ENCODE assay signal across 1 cellular context in the genomic region with DNA sequence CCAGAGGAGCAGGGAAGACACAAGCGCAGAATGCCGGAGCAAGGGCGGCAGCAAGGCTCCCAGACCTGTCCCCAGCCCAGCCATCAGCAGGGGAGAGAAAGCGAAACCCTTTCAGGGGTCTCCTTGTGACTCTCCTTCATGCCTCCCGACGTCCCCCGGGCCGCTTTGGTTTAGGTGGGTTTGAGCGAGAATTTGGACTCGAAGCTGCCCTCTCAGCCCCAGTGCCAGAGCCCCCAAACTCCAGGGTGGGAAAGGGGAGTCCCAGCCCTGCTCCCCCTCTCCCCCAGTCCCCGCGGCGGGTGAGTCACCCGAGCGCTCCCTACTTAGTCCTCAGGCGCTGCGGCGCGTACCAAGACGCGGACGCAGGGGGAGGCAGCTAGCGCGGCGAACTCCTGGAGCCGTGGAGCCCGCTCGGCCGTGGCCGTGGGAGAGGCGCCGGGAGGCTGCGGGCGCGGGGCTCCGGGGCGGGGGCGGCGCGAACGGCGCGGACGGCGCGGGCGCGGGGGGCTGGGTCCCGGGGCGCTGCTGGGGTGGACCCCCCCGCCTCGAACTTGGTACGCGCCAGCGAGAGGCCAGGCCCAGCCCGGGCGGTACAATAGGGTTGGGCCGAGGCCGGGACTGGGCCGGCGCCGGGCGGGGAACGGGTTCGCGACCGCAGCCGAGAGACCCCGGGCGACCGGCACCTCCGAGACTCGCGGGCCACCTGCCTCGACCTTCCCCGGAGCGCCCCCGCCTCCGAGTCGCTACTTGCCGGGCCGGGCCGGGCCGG.
TF ChIP-seq lines count a peak whose summit lies in the region.

A gene (plus strand): TSS at position 601 of the 769 bp plus-strand sequence. CDS start 258 bp downstream, outside the sequence.

TF ChIP-seq in HepG2, 621 proteins besides CTCF, POLR2A, EP300 and RAD21 (continued from another document and continues in another):
- TF ChIP-seq, protein P1, sequence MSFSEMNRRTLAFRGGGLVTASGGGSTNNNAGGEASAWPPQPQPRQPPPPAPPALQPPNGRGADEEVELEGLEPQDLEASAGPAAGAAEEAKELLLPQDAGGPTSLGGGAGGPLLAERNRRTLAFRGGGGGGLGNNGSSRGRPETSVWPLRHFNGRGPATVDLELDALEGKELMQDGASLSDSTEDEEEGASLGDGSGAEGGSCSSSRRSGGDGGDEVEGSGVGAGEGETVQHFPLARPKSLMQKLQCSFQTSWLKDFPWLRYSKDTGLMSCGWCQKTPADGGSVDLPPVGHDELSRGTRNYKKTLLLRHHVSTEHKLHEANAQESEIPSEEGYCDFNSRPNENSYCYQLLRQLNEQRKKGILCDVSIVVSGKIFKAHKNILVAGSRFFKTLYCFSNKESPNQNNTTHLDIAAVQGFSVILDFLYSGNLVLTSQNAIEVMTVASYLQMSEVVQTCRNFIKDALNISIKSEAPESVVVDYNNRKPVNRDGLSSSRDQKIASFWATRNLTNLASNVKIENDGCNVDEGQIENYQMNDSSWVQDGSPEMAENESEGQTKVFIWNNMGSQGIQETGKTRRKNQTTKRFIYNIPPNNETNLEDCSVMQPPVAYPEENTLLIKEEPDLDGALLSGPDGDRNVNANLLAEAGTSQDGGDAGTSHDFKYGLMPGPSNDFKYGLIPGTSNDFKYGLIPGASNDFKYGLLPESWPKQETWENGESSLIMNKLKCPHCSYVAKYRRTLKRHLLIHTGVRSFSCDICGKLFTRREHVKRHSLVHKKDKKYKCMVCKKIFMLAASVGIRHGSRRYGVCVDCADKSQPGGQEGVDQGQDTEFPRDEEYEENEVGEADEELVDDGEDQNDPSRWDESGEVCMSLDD (CRISPR knock-in tag; IDR thresholded peaks at IDR 0.05; ENCODE audit: borderline replicate concordance) = peak; percentile 92; the same call in 1 of the 2 replicates
- TF ChIP-seq, protein P2, sequence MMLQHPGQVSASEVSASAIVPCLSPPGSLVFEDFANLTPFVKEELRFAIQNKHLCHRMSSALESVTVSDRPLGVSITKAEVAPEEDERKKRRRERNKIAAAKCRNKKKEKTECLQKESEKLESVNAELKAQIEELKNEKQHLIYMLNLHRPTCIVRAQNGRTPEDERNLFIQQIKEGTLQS (CRISPR knock-in tag; IDR thresholded peaks at IDR 0.05) = peak; percentile 84
- 0 out of 2 replicates have a peak, but pooled peaks have one; percentile 10 for TF ChIP-seq MAZ (IDR thresholded peaks at IDR 0.05; ENCODE audit: borderline replicate concordance, low read depth, low read length)
- peak; percentile 52 for TF ChIP-seq MAZ (CRISPR knock-in tag; IDR thresholded peaks at IDR 0.05; ENCODE audit: low read depth)
- TF ChIP-seq ZNF329 (CRISPR knock-in tag; IDR thresholded peaks at IDR 0.05; ENCODE audit: low read depth) = no peak
- peak; percentile 1 for TF ChIP-seq AGO1 (IDR thresholded peaks at IDR 0.05; ENCODE audit: low read depth, low read length, poor library complexity, severe bottlenecking)
- TF ChIP-seq FOSL2 (CRISPR knock-in tag; IDR thresholded peaks at IDR 0.05) = peak; percentile 96
- TF ChIP-seq GFI1 (CRISPR knock-in tag; IDR thresholded peaks at IDR 0.05; ENCODE audit: borderline replicate concordance) = 0 out of 2 replicates have a peak, but pooled peaks have one; percentile 20
- 0 out of 2 replicates have a peak, but pooled peaks have one; percentile 1 for TF ChIP-seq ZNF747 (CRISPR knock-in tag; IDR thresholded peaks at IDR 0.05; ENCODE audit: borderline replicate concordance)
- TF ChIP-seq HNRNPH1 (optimal IDR thresholded peaks at IDR 0.05; ENCODE audit: low read depth, low read length) = peak; percentile 92
- peak; percentile 52 for TF ChIP-seq ZFX (CRISPR knock-in tag; IDR thresholded peaks at IDR 0.05; ENCODE audit: low read depth)
- TF ChIP-seq TAF1 (CRISPR knock-in tag; IDR thresholded peaks at IDR 0.05) = peak; percentile 34; the same call in 1 of the 2 replicates
- TF ChIP-seq IKZF4 (CRISPR knock-in tag; IDR thresholded peaks at IDR 0.05; ENCODE audit: borderline replicate concordance, low read depth, not compliant biosample characterization) = no peak
- TF ChIP-seq, protein P3, sequence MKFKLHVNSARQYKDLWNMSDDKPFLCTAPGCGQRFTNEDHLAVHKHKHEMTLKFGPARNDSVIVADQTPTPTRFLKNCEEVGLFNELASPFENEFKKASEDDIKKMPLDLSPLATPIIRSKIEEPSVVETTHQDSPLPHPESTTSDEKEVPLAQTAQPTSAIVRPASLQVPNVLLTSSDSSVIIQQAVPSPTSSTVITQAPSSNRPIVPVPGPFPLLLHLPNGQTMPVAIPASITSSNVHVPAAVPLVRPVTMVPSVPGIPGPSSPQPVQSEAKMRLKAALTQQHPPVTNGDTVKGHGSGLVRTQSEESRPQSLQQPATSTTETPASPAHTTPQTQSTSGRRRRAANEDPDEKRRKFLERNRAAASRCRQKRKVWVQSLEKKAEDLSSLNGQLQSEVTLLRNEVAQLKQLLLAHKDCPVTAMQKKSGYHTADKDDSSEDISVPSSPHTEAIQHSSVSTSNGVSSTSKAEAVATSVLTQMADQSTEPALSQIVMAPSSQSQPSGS (CRISPR knock-in tag; IDR thresholded peaks at IDR 0.05) = 0 out of 2 replicates have a peak, but pooled peaks have one; percentile 24
- TF ChIP-seq PLRG1 (conservative IDR thresholded peaks at IDR 0.05) = no peak
- TF ChIP-seq, protein P4, sequence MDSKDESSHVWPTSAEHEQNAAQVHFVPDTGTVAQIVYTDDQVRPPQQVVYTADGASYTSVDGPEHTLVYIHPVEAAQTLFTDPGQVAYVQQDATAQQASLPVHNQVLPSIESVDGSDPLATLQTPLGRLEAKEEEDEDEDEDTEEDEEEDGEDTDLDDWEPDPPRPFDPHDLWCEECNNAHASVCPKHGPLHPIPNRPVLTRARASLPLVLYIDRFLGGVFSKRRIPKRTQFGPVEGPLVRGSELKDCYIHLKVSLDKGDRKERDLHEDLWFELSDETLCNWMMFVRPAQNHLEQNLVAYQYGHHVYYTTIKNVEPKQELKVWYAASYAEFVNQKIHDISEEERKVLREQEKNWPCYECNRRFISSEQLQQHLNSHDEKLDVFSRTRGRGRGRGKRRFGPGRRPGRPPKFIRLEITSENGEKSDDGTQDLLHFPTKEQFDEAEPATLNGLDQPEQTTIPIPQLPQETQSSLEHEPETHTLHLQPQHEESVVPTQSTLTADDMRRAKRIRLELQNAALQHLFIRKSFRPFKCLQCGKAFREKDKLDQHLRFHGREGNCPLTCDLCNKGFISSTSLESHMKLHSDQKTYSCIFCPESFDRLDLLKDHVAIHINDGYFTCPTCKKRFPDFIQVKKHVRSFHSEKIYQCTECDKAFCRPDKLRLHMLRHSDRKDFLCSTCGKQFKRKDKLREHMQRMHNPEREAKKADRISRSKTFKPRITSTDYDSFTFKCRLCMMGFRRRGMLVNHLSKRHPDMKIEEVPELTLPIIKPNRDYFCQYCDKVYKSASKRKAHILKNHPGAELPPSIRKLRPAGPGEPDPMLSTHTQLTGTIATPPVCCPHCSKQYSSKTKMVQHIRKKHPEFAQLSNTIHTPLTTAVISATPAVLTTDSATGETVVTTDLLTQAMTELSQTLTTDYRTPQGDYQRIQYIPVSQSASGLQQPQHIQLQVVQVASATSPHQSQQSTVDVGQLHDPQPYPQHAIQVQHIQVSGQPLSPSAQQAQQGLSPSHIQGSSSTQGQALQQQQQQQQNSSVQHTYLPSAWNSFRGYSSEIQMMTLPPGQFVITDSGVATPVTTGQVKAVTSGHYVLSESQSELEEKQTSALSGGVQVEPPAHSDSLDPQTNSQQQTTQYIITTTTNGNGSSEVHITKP (CRISPR knock-in tag; IDR thresholded peaks at IDR 0.05; ENCODE audit: low read depth) = peak; percentile 98
- TF ChIP-seq, protein P5, sequence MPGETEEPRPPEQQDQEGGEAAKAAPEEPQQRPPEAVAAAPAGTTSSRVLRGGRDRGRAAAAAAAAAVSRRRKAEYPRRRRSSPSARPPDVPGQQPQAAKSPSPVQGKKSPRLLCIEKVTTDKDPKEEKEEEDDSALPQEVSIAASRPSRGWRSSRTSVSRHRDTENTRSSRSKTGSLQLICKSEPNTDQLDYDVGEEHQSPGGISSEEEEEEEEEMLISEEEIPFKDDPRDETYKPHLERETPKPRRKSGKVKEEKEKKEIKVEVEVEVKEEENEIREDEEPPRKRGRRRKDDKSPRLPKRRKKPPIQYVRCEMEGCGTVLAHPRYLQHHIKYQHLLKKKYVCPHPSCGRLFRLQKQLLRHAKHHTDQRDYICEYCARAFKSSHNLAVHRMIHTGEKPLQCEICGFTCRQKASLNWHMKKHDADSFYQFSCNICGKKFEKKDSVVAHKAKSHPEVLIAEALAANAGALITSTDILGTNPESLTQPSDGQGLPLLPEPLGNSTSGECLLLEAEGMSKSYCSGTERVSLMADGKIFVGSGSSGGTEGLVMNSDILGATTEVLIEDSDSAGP (CRISPR knock-in tag; IDR thresholded peaks at IDR 0.05; ENCODE audit: borderline replicate concordance) = no peak; the same call in 1 of the 2 replicates
- TF ChIP-seq HDAC1 (CRISPR knock-in tag; IDR thresholded peaks at IDR 0.05) = peak; percentile 52; the same call in 1 of the 2 replicates
- TF ChIP-seq SRSF1 (optimal IDR thresholded peaks at IDR 0.05; ENCODE audit: low read depth, low read length) = peak; percentile 78
- 0 out of 2 replicates have a peak, but pooled peaks have one; percentile 11 for TF ChIP-seq ZNF160 (CRISPR knock-in tag; IDR thresholded peaks at IDR 0.05)
- TF ChIP-seq HNF4G (IDR thresholded peaks at IDR 0.05; ENCODE audit: borderline replicate concordance, low read depth, low read length) = no peak
- no peak for TF ChIP-seq HNF4G (CRISPR knock-in tag; IDR thresholded peaks at IDR 0.05; ENCODE audit: borderline replicate concordance, low read depth)
- peak; percentile 35; the same call in 1 of the 2 replicates for TF ChIP-seq ERF (CRISPR knock-in tag; IDR thresholded peaks at IDR 0.05)
- TF ChIP-seq SNAPC2 (CRISPR knock-in tag; IDR thresholded peaks at IDR 0.05) = 0 out of 2 replicates have a peak, but pooled peaks have one; percentile 62
- TF ChIP-seq, protein P6, sequence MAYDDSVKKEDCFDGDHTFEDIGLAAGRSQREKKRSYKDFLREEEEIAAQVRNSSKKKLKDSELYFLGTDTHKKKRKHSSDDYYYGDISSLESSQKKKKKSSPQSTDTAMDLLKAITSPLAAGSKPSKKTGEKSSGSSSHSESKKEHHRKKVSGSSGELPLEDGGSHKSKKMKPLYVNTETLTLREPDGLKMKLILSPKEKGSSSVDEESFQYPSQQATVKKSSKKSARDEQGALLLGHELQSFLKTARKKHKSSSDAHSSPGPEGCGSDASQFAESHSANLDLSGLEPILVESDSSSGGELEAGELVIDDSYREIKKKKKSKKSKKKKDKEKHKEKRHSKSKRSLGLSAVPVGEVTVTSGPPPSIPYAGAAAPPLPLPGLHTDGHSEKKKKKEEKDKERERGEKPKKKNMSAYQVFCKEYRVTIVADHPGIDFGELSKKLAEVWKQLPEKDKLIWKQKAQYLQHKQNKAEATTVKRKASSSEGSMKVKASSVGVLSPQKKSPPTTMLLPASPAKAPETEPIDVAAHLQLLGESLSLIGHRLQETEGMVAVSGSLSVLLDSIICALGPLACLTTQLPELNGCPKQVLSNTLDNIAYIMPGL (CRISPR knock-in tag; IDR thresholded peaks at IDR 0.05; ENCODE audit: borderline replicate concordance in 1 of 2, low read depth in 1 of 2) = peak in 1 of 2 experiments; percentile 39; a peak in 2 of 4 replicates
- 0 out of 2 replicates have a peak, but pooled peaks have one; percentile 4 for TF ChIP-seq TMF1 (CRISPR knock-in tag; IDR thresholded peaks at IDR 0.05; ENCODE audit: low read depth)
- 0 out of 2 replicates have a peak, but pooled peaks have one; percentile 74 for TF ChIP-seq ZNF563 (CRISPR knock-in tag; IDR thresholded peaks at IDR 0.05)
- peak; percentile 72 for TF ChIP-seq PHF8 (CRISPR knock-in tag; IDR thresholded peaks at IDR 0.05)
- TF ChIP-seq, protein P7, sequence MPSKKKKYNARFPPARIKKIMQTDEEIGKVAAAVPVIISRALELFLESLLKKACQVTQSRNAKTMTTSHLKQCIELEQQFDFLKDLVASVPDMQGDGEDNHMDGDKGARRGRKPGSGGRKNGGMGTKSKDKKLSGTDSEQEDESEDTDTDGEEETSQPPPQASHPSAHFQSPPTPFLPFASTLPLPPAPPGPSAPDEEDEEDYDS (CRISPR knock-in tag; IDR thresholded peaks at IDR 0.05) = peak; percentile 92
- TF ChIP-seq, protein P8, sequence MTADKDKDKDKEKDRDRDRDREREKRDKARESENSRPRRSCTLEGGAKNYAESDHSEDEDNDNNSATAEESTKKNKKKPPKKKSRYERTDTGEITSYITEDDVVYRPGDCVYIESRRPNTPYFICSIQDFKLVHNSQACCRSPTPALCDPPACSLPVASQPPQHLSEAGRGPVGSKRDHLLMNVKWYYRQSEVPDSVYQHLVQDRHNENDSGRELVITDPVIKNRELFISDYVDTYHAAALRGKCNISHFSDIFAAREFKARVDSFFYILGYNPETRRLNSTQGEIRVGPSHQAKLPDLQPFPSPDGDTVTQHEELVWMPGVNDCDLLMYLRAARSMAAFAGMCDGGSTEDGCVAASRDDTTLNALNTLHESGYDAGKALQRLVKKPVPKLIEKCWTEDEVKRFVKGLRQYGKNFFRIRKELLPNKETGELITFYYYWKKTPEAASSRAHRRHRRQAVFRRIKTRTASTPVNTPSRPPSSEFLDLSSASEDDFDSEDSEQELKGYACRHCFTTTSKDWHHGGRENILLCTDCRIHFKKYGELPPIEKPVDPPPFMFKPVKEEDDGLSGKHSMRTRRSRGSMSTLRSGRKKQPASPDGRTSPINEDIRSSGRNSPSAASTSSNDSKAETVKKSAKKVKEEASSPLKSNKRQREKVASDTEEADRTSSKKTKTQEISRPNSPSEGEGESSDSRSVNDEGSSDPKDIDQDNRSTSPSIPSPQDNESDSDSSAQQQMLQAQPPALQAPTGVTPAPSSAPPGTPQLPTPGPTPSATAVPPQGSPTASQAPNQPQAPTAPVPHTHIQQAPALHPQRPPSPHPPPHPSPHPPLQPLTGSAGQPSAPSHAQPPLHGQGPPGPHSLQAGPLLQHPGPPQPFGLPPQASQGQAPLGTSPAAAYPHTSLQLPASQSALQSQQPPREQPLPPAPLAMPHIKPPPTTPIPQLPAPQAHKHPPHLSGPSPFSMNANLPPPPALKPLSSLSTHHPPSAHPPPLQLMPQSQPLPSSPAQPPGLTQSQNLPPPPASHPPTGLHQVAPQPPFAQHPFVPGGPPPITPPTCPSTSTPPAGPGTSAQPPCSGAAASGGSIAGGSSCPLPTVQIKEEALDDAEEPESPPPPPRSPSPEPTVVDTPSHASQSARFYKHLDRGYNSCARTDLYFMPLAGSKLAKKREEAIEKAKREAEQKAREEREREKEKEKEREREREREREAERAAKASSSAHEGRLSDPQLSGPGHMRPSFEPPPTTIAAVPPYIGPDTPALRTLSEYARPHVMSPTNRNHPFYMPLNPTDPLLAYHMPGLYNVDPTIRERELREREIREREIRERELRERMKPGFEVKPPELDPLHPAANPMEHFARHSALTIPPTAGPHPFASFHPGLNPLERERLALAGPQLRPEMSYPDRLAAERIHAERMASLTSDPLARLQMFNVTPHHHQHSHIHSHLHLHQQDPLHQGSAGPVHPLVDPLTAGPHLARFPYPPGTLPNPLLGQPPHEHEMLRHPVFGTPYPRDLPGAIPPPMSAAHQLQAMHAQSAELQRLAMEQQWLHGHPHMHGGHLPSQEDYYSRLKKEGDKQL (CRISPR knock-in tag; IDR thresholded peaks at IDR 0.05; ENCODE audit: low read depth) = no peak
- TF ChIP-seq PITX1 (CRISPR knock-in tag; IDR thresholded peaks at IDR 0.05) = peak; percentile 23; the same call in 1 of the 2 replicates
- TF ChIP-seq, protein P9, sequence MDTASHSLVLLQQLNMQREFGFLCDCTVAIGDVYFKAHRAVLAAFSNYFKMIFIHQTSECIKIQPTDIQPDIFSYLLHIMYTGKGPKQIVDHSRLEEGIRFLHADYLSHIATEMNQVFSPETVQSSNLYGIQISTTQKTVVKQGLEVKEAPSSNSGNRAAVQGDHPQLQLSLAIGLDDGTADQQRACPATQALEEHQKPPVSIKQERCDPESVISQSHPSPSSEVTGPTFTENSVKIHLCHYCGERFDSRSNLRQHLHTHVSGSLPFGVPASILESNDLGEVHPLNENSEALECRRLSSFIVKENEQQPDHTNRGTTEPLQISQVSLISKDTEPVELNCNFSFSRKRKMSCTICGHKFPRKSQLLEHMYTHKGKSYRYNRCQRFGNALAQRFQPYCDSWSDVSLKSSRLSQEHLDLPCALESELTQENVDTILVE (CRISPR knock-in tag; IDR thresholded peaks at IDR 0.05) = 0 out of 2 replicates have a peak, but pooled peaks have one; percentile 39
